ENCODE assay signal across 8 cellular contexts in the genomic region with DNA sequence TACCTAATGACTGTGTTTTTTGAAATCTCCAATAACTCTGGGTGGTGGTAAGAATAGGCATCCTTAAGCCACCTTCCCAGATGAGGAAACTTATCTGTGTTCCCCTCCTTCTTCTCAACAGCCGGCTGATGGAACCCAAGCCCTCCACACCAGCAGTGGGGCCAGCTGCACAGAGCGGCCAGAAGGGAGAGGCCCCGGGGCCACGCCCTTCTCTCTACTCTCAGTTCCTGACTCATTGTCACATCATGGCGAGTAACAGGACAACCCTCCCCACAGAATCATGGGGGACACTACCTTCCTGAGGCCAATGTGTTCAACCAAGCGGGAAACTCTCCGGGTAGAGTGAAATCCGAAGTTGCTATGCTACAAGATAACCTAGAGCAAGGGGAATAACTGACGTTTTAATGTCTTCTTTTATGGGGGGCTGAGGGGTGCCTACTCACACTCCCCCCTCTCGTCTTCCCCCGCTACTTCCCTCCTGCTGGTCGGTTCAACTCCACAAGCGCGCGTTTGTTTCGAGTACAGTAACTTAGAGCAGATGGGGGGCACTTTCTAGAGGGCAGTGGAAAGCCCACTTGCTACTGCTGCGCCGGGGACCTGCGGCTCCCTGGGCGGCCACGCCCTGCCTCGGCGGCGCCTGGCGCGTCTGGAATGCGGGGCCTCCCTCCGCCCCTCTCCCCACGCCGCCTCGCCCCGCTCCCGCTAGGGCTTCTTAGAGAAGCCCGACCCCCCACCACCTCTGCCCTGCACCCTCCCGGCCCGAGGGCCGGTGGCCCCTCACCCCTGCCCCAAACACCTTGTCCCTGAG. TPM values are rescaled to one million over a fixed set of nuclear protein-coding genes. Genes with fewer than 3 reads are reported as not detected.
DNase-seq lines count a peak whose midpoint lies in the region; ATAC-seq and TF ChIP-seq lines count a peak whose summit lies in the region.

No MANE protein-coding gene starts in this region.

- ATAC-seq in GM19395 (IDR thresholded peaks at IDR 0.05; ENCODE audit: unreplicated experiment) (peak; percentile 72), HG03439 (IDR thresholded peaks at IDR 0.05; ENCODE audit: unreplicated experiment) (peak; percentile 77)

- TF ChIP-seq CTCF in Caco-2 (IDR thresholded peaks at IDR 0.05; ENCODE audit: insufficient read depth in 1 of 2, low read depth in 1 of 2, low read length in 1 of 2, severe bottlenecking in 1 of 2, unreplicated experiment in 1 of 2) (no peak), right atrium auricular region (IDR thresholded peaks at IDR 0.05) (no peak), sigmoid colon (IDR thresholded peaks at IDR 0.05) (no peak)

- no peak for TF ChIP-seq EP300 in sigmoid colon (IDR thresholded peaks at IDR 0.05)

- BruUV-seq in Caco-2 (replicated peaks; lab: Mats Ljungman, UMichigan): no TSS peak

- peak overlapping the region; percentile 78 for H3K4me3 Mint-ChIP-seq in Caco-2 (ENCODE audit: unreplicated experiment)
- peak overlapping the region; percentile 83 for H3K4me3 Mint-ChIP-seq in activated naive CD8-positive, alpha-beta T cell treated with anti-CD3 and anti-CD28 coated beads for 36 hours

- peak overlapping the region; percentile 95 for H3K27ac ChIP-seq in SJCRH30
- H3K27ac ChIP-seq in right atrium auricular region: peak overlapping the region; percentile 96 to 97
- H3K27ac ChIP-seq in sigmoid colon: peak overlapping the region; percentile 95 to 99 (median 98)

- 0 to 4% methylated on average over 37 of the region's 37 CpGs for WGBS in sigmoid colon, 2 donors

- DNase-seq in Caco-2 (peak; percentile 84), SJCRH30 (peak; percentile 78 to 82), right atrium auricular region (ENCODE audit: low spot score) (peak; percentile 88), sigmoid colon (peak; percentile 83), 8988T (no peak)
- peak; percentile 49 for DNase-seq in activated naive CD8-positive, alpha-beta T cell treated with anti-CD3 and anti-CD28 coated beads for 36 hours

- H3K4me3 ChIP-seq in Caco-2 (ENCODE audit: low read depth, low read length) (peak overlapping the region; percentile 99), SJCRH30 (peak overlapping the region; percentile 91), right atrium auricular region (peak overlapping the region; percentile 86 to 98), sigmoid colon (peak overlapping the region; percentile 78 to 99 (median 96))

- H3K4me1 ChIP-seq in Caco-2 (peaks cover 60% of the 10 kb centered on the region), SJCRH30 (peaks cover 55% of the 10 kb centered on the region), right atrium auricular region (peaks cover 0 to 57% of the 10 kb centered on the region in 2 donors), sigmoid colon (peaks cover 3 to 54% (median 45%) of the 10 kb centered on the region in 4 donors)

- peaks cover 59% of the 10 kb centered on the region for H3K4me1 Mint-ChIP-seq in Caco-2 (ENCODE audit: low read depth, unreplicated experiment)
- peaks cover 25% of the 10 kb centered on the region for H3K4me1 Mint-ChIP-seq in activated naive CD8-positive, alpha-beta T cell treated with anti-CD3 and anti-CD28 coated beads for 36 hours

- H3K27me3 ChIP-seq in Caco-2 (replicated peaks; ENCODE audit: control insufficient read depth, insufficient read depth, low read length) (no peaks in the 10 kb centered on the region), SJCRH30 (no peaks in the 10 kb centered on the region), right atrium auricular region (no peaks in the 10 kb centered on the region), sigmoid colon (no peaks in the 10 kb centered on the region)

- intact Hi-C loops in Caco-2 (cut with micrococcal nuclease; ENCODE audit: unreplicated experiment) (loop anchor here (5.0 kb wide), 4 partner anchors 35 to 710 kb away; partner anchors contain the start of gene BNIP2), sigmoid colon (cut with DNase I) (no loop called here)

- peak overlapping the region; percentile 98 for H3K27ac Mint-ChIP-seq in Caco-2 (ENCODE audit: unreplicated experiment)
- H3K27ac Mint-ChIP-seq in activated naive CD8-positive, alpha-beta T cell treated with anti-CD3 and anti-CD28 coated beads for 36 hours: peak overlapping the region; percentile 80

- H3K9me3 Mint-ChIP-seq in Caco-2 (ENCODE audit: unreplicated experiment): no peaks in the 10 kb centered on the region
- no peaks in the 10 kb centered on the region for H3K9me3 Mint-ChIP-seq in activated naive CD8-positive, alpha-beta T cell treated with anti-CD3 and anti-CD28 coated beads for 36 hours

- H3K27me3 Mint-ChIP-seq in Caco-2 (ENCODE audit: insufficient read depth, unreplicated experiment): no peaks in the 10 kb centered on the region
- H3K27me3 Mint-ChIP-seq in activated naive CD8-positive, alpha-beta T cell treated with anti-CD3 and anti-CD28 coated beads for 36 hours: peaks cover 9% of the 10 kb centered on the region

- POLR2A ChIA-PET in Caco-2 (lab: Charles Lee): interaction anchor here (0.7 to 1.2 kb wide), 4 partner anchors 8 to 60 kb away, joined by 3 to 8 read pairs (median 5); no protein-coding TSS in a partner anchor

- CTCF ChIA-PET in Caco-2 (lab: Charles Lee): interaction anchor here (0.6 kb wide), 1 partner anchor 183 kb away, joined by 3 read pairs; no protein-coding TSS in a partner anchor

- TF ChIP-seq POLR2A in sigmoid colon (IDR thresholded peaks at IDR 0.05): no peak

- H3K36me3 ChIP-seq in Caco-2 (ENCODE audit: control insufficient read depth, insufficient read depth, low read length): peaks cover 1% of the 10 kb centered on the region
- peaks cover 13% of the 10 kb centered on the region; the same call in 1 of the 2 replicates for H3K36me3 ChIP-seq in SJCRH30
- no peaks in the 10 kb centered on the region for H3K36me3 ChIP-seq in right atrium auricular region
- H3K36me3 ChIP-seq in sigmoid colon: no peaks in the 10 kb centered on the region

- no peaks in the 10 kb centered on the region for H3K9me3 ChIP-seq in Caco-2
- no peaks in the 10 kb centered on the region for H3K9me3 ChIP-seq in SJCRH30 (replicated peaks)
- no peaks in the 10 kb centered on the region for H3K9me3 ChIP-seq in right atrium auricular region
- no peaks in the 10 kb centered on the region for H3K9me3 ChIP-seq in sigmoid colon

- peaks cover 75% of the 10 kb centered on the region for H3K36me3 Mint-ChIP-seq in Caco-2 (ENCODE audit: insufficient read depth, unreplicated experiment)
- peaks cover 3% of the 10 kb centered on the region for H3K36me3 Mint-ChIP-seq in activated naive CD8-positive, alpha-beta T cell treated with anti-CD3 and anti-CD28 coated beads for 36 hours

RNA-seq across cellular contexts. Expression of gene ANXA2, which starts 0.6 kb away (rescaled TPM):
- total RNA-seq in Caco-2 (2022) (1,141 and 1,158 TPM in 2 replicates), right atrium auricular region (100 to 1,000 TPM; 214 to 388 TPM), sigmoid colon (100 to 1,000 TPM; 157 to 366 (median 214) TPM)
- total RNA-seq in SJCRH30 (2014; rRNA removed; shearing (Covaris generic)): 236 and 243 TPM in 2 replicates
- 10 to 100 TPM; 44.0 to 44.8 TPM for total RNA-seq in activated naive CD8-positive, alpha-beta T cell treated with anti-CD3 and anti-CD28 coated beads for 36 hours
- polyA plus RNA-seq in sigmoid colon: 1,000 to 10,000 TPM in 2 of 3 donors, 100 to 1,000 TPM in 1; 900 to 3,307 (median 1,912) TPM
